ENCODE assay signal across 10 cellular contexts in the genomic region with DNA sequence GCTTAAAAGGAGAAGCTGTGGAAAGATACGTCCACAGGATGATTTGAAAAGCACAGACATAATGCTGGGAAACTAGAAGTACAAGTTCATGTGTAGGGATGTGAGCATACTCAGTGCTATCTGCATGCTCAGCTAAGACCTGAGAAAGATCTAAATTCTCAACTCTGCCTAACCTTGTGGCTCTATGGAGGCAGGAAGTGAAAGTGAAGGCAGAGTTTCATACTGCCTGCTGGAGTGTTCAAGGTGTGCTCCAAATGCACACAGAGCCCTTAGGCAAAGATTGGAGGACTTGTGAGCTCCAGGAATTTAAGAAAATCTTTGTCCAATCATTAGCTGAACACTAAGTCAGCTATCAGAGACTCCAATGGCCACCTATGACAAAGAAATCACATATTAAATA.
DNase-seq lines count a peak whose midpoint lies in the region; ATAC-seq lines count a peak whose summit lies in the region.
"Had no signal": no experiment of that assay in that cellular context is flagged by ENCODE, and none has a peak within 500 bp of the region (broad histone marks: within the 10 kb centered on the region; RNA-seq: fewer than 3 reads in every experiment).

No MANE protein-coding gene starts in this region.

- H3K4me3 Mint-ChIP-seq in activated naive CD4-positive, alpha-beta T cell treated with anti-CD3 and anti-CD28 coated beads for 36 hours, result no peak overlapping the region
- H3K4me3 Mint-ChIP-seq in stimulated activated effector memory CD8-positive, alpha-beta T cell treated with anti-CD3 and anti-CD28 coated beads, Interleukin-12 subunit alpha, Interleukin-12 subunit beta, amount 100 ng/mL, for 72 hours, result no peak overlapping the region
- H3K4me3 Mint-ChIP-seq: HFFc6 had no signal

- H3K4me1 Mint-ChIP-seq in activated naive CD4-positive, alpha-beta T cell treated with anti-CD3 and anti-CD28 coated beads for 36 hours (ENCODE audit: low read depth), result peaks cover 13% of the 10 kb centered on the region
- no peaks in the 10 kb centered on the region for H3K4me1 Mint-ChIP-seq in stimulated activated effector memory CD8-positive, alpha-beta T cell treated with anti-CD3 and anti-CD28 coated beads, Interleukin-12 subunit alpha, Interleukin-12 subunit beta, amount 100 ng/mL, for 72 hours

- peak; percentile 92 for ATAC-seq in HG02884 (IDR thresholded peaks at IDR 0.05; ENCODE audit: unreplicated experiment)
- peak; percentile 58 for ATAC-seq in stimulated activated effector memory CD8-positive, alpha-beta T cell treated with anti-CD3 and anti-CD28 coated beads, Interleukin-12 subunit alpha, Interleukin-12 subunit beta, amount 100 ng/mL, for 72 hours
- ATAC-seq: Right ventricle myocardium inferior had no signal

- H3K27me3 Mint-ChIP-seq in activated naive CD4-positive, alpha-beta T cell treated with anti-CD3 and anti-CD28 coated beads for 36 hours (ENCODE audit: low read depth), result no peaks in the 10 kb centered on the region

- intact Hi-C loops in activated naive CD4-positive, alpha-beta T cell treated with anti-CD3 and anti-CD28 coated beads for 36 hours (cut with micrococcal nuclease), result no loop called here

- peaks cover 4% of the 10 kb centered on the region for H3K36me3 Mint-ChIP-seq in activated naive CD4-positive, alpha-beta T cell treated with anti-CD3 and anti-CD28 coated beads for 36 hours (ENCODE audit: low read depth)
- H3K36me3 Mint-ChIP-seq in stimulated activated effector memory CD8-positive, alpha-beta T cell treated with anti-CD3 and anti-CD28 coated beads, Interleukin-12 subunit alpha, Interleukin-12 subunit beta, amount 100 ng/mL, for 72 hours, result no peaks in the 10 kb centered on the region

- CTCF ChIA-PET in activated naive CD4-positive, alpha-beta T cell treated with anti-CD3 and anti-CD28 coated beads for 36 hours (lab: Charles Lee), result interaction anchor here (1.1 to 1.7 kb wide), 3 partner anchors 318 to 533 kb away, joined by 4 to 5 read pairs (median 4); no protein-coding TSS in a partner anchor

- peak; percentile 29 for DNase-seq in activated naive CD4-positive, alpha-beta T cell treated with anti-CD3 and anti-CD28 coated beads for 36 hours
- DNase-seq in activated naive CD4-positive, alpha-beta T cell treated with Interleukin-2 at 50 U/mL for 16 hours, result no peak
- peak; percentile 42 to 71 for DNase-seq in NOMO-1 (lab: John Stamatoyannopoulos, UW; ENCODE audit: unreplicated experiment in 2 of 2)
- no peak for DNase-seq in stimulated activated effector memory CD8-positive, alpha-beta T cell treated with anti-CD3 and anti-CD28 coated beads, Interleukin-12 subunit alpha, Interleukin-12 subunit beta, amount 100 ng/mL, for 72 hours (ENCODE audit: low spot score in 2 of 2)
- no peak for DNase-seq in A172 (ENCODE audit: low spot score)
- DNase-seq in GOT3 (lab: John Stamatoyannopoulos, UW), result no peak
- DNase-seq in cerebellar cortex (ENCODE audit: low spot score), result no peak
- DNase-seq: HFFc6 had no signal

- H3K27ac Mint-ChIP-seq in activated naive CD4-positive, alpha-beta T cell treated with anti-CD3 and anti-CD28 coated beads for 36 hours, result no peak overlapping the region
- H3K27ac Mint-ChIP-seq in stimulated activated effector memory CD8-positive, alpha-beta T cell treated with anti-CD3 and anti-CD28 coated beads, Interleukin-12 subunit alpha, Interleukin-12 subunit beta, amount 100 ng/mL, for 72 hours, result no peak overlapping the region
- H3K27ac Mint-ChIP-seq: HFFc6 had no signal

- peaks cover 23% of the 10 kb centered on the region for H3K9me3 Mint-ChIP-seq in activated naive CD4-positive, alpha-beta T cell treated with anti-CD3 and anti-CD28 coated beads for 36 hours
- H3K9me3 Mint-ChIP-seq in stimulated activated effector memory CD8-positive, alpha-beta T cell treated with anti-CD3 and anti-CD28 coated beads, Interleukin-12 subunit alpha, Interleukin-12 subunit beta, amount 100 ng/mL, for 72 hours, result peaks cover 10% of the 10 kb centered on the region

Comparison
In these comparisons a context has a peak if more than half of its experiments do, and no peak if none do; other contexts are left out.
1. DNase-seq: peak in activated naive CD4-positive, alpha-beta T cell treated with anti-CD3 and anti-CD28 coated beads for 36 hours (single experiment) and NOMO-1 (2 of 2); none in activated naive CD4-positive, alpha-beta T cell treated with Interleukin-2 at 50 U/mL for 16 hours (single experiment), stimulated activated effector memory CD8-positive, alpha-beta T cell treated with anti-CD3 and anti-CD28 coated beads, Interleukin-12 subunit alpha, Interleukin-12 subunit beta, amount 100 ng/mL, for 72 hours (0 of 2), A172 (single experiment), GOT3 (single experiment) and cerebellar cortex (single experiment).